In the genomic region with DNA sequence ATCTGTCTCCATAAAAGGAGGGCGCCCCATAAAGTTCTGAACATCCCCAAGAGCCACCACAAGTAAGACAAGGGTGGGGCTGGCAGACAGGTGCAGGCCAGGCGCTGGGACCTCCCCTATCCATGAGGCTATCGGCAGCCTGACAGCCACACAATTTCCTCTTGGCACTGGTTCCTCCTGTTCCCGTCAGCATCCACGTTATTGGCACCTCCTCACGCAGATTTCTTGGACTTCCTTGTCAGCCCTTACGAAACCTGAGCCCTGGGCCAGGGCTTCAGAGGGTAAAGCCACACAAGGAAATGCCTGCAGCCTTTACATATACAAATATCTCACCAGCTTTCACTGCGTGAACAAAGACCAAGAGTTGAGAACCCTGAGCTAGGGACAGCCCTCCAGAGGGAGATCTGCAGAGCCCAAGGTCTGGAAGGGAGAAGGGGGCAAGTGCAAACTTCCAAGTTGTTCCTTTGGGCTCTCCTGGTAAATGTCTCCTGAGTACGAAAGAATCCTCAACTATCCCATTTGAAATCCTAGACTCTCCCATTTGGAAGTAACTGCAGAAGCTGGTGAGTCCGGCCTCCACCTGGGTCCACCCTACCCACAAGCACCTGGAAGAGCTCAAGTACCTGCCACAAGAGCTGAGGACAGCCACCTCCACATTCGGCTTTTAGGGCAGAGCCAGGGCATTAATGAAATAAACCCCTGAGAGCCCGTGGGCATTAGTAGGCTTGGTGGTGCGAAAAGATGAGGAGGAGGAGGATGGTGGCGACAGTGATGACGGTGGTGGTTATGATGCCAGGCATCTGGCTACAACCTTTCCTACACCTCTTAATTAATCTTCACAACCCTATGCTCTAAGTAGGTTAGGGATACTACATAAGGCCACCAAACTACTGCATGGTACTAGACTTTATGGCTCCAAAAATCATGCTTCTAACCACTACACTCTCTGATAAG, we compare ENCODE assay signal across 8 cellular contexts. TPM values are rescaled to one million over a fixed set of nuclear protein-coding genes. Genes with fewer than 3 reads are reported as not detected.
A peak's percentile ranks its signal among the peaks of the same experiment; 100 is the strongest.
DNase-seq lines count a peak whose midpoint lies in the region; ATAC-seq, FAIRE-seq and TF ChIP-seq lines count a peak whose summit lies in the region.

No MANE protein-coding gene starts in this region.

- in situ Hi-C loops in HepG2 (cut with HindIII; ENCODE audit: extremely low pct_ligation_motif_present, low pct_unique_long_range_greater_than_20kb): no loop called here

- H3K27me3 Mint-ChIP-seq in activated CD8-positive, alpha-beta T cell treated with anti-CD3 and anti-CD28 coated beads for 36 hours: no peaks in the 10 kb centered on the region

- no peak overlapping the region for H2AFZ ChIP-seq in HepG2 (ENCODE audit: low read length)

- H4K20me1 ChIP-seq in HepG2 (ENCODE audit: insufficient read depth, low read length): no peaks in the 10 kb centered on the region

- H3K9me3 ChIP-seq in liver (ENCODE audit: control insufficient read depth in 4 of 4, low read length in 3 of 4) (no peaks in the 10 kb centered on the region), HepG2 (ENCODE audit: low read length) (no peaks in the 10 kb centered on the region), thymus (ENCODE audit: control insufficient read depth) (peaks cover 1% of the 10 kb centered on the region)

- no peak for TF ChIP-seq CTCF in liver (IDR thresholded peaks at IDR 0.05; ENCODE audit: low read depth, low read length, missing input control)
- no peak for TF ChIP-seq CTCF in HepG2 (CRISPR knock-in tag; IDR thresholded peaks at IDR 0.05)
- TF ChIP-seq CTCF in activated CD8-positive, alpha-beta T cell treated with anti-CD3 and anti-CD28 coated beads for 36 hours (IDR thresholded peaks at IDR 0.05): no peak

- no peaks in the 10 kb centered on the region for H3K36me3 Mint-ChIP-seq in activated CD8-positive, alpha-beta T cell treated with anti-CD3 and anti-CD28 coated beads for 36 hours (ENCODE audit: low read depth)

- CTCF ChIA-PET in HepG2 (lab: Yijun Ruan, JAX; ENCODE audit: low intra/inter-chr PET ratio, low total read pairs): no interaction called here
- CTCF ChIA-PET in activated CD8-positive, alpha-beta T cell treated with anti-CD3 and anti-CD28 coated beads for 36 hours (lab: Charles Lee): interaction anchor here (0.8 to 2.3 kb wide), 4 partner anchors 10 to 38 kb away, joined by 3 to 9 read pairs (median 3); no protein-coding TSS in a partner anchor

- no peak for FAIRE-seq in HepG2 (lab: Jason Lieb, UNC)

- H3K4me1 Mint-ChIP-seq in activated CD8-positive, alpha-beta T cell treated with anti-CD3 and anti-CD28 coated beads for 36 hours (ENCODE audit: low read depth): peaks cover 81% of the 10 kb centered on the region

- intact Hi-C loops in HepG2 (cut with micrococcal nuclease; ENCODE audit: unreplicated experiment): no loop called here
- intact Hi-C loops in activated CD8-positive, alpha-beta T cell treated with anti-CD3 and anti-CD28 coated beads for 36 hours (cut with micrococcal nuclease): loop anchor here (5.0 kb wide), 1 partner anchor 35 kb away; no protein-coding TSS in a partner anchor

- H3K79me2 ChIP-seq in HepG2 (ENCODE audit: insufficient read depth, low read length): no peaks in the 10 kb centered on the region

- H3K4me3 ChIP-seq in liver (ENCODE audit: low read depth in 1 of 3, low read length in 3 of 3) (no peak overlapping the region), HepG2 (replicated peaks in 1 of 3; ENCODE audit: insufficient read depth in 1 of 3, low read depth in 2 of 3, low read length in 3 of 3) (no peak overlapping the region), thymus (ENCODE audit: low read length) (peak overlapping the region; percentile 68)

- no TSS peak for BruUV-seq in HepG2 (replicated peaks; lab: Mats Ljungman, UMichigan)

- no peak for TF ChIP-seq EP300 in HepG2 (IDR thresholded peaks at IDR 0.05; ENCODE audit: low read depth in 2 of 2, low read length in 2 of 2)
- no peak for TF ChIP-seq EP300 in HepG2 (CRISPR knock-in tag; IDR thresholded peaks at IDR 0.05; ENCODE audit: borderline replicate concordance)

- H3K27ac ChIP-seq in liver (ENCODE audit: low read depth in 1 of 2, low read length in 2 of 2) (peak overlapping the region; percentile 11 to 32), HepG2 (ENCODE audit: extremely low read length, insufficient read depth, low read length) (no peak overlapping the region), thymus (ENCODE audit: low read depth) (peak overlapping the region; percentile 99)

- POLR2A ChIA-PET in HepG2 (lab: Yijun Ruan, JAX): no interaction called here
- POLR2A ChIA-PET in activated CD8-positive, alpha-beta T cell treated with anti-CD3 and anti-CD28 coated beads for 36 hours (lab: Charles Lee): interaction anchor here (0.9 to 2.7 kb wide), 9 partner anchors 9 to 363 kb away, joined by 3 to 8 read pairs (median 4); a partner anchor contains a TSS

- TF ChIP-seq RAD21 in liver (IDR thresholded peaks at IDR 0.05) (no peak), HepG2 (CRISPR knock-in tag; IDR thresholded peaks at IDR 0.05) (no peak)

- H3K9me3 Mint-ChIP-seq in activated CD8-positive, alpha-beta T cell treated with anti-CD3 and anti-CD28 coated beads for 36 hours: no peaks in the 10 kb centered on the region

- H3K4me2 ChIP-seq in HepG2 (ENCODE audit: low read depth, low read length): no peak overlapping the region

- H3K27me3 ChIP-seq in liver (ENCODE audit: control insufficient read depth in 4 of 4, insufficient read depth in 4 of 4, low read length in 3 of 4) (no peaks in the 10 kb centered on the region), HepG2 (ENCODE audit: control insufficient read depth in 1 of 2, insufficient read depth in 2 of 2, low read length in 2 of 2) (0 out of 5 replicates have a peak, but pooled peaks cover 0 to 2% of the 10 kb centered on the region in 2 experiments), thymus (ENCODE audit: control insufficient read depth, insufficient read depth) (no peaks in the 10 kb centered on the region)

- 64% methylated on average over 15 of the region's 15 CpGs for WGBS in liver
- 70% methylated on average over 13 of the region's 15 CpGs for WGBS in HepG2 (ENCODE audit: low lambda C conversion rate)
- 26% methylated on average over 15 of the region's 15 CpGs for WGBS in thymus

- TF ChIP-seq POLR2A in HepG2 (IDR thresholded peaks at IDR 0.05; ENCODE audit: insufficient read depth in 1 of 2, low read depth in 2 of 2, low read length in 2 of 2): no peak

- peaks cover 0 to 2% (median 0%) of the 10 kb centered on the region in 4 donors for H3K36me3 ChIP-seq in liver (ENCODE audit: control insufficient read depth in 4 of 4, insufficient read depth in 3 of 4, low read depth in 1 of 4, low read length in 3 of 4)
- no peaks in the 10 kb centered on the region for H3K36me3 ChIP-seq in HepG2 (replicated peaks in 1 of 2; ENCODE audit: control insufficient read depth in 1 of 2, insufficient read depth in 2 of 2, low read length in 2 of 2)
- peaks cover 5% of the 10 kb centered on the region for H3K36me3 ChIP-seq in thymus (ENCODE audit: control insufficient read depth, insufficient read depth)

- H3K27ac Mint-ChIP-seq in activated CD8-positive, alpha-beta T cell treated with anti-CD3 and anti-CD28 coated beads for 36 hours: peak overlapping the region; percentile 87

- H3K4me3 Mint-ChIP-seq in activated CD8-positive, alpha-beta T cell treated with anti-CD3 and anti-CD28 coated beads for 36 hours: peak overlapping the region; percentile 44

- peaks cover 2 to 35% (median 21%) of the 10 kb centered on the region in 4 donors for H3K4me1 ChIP-seq in liver (ENCODE audit: control insufficient read depth in 4 of 4, insufficient read depth in 4 of 4, low read length in 3 of 4)
- peaks cover 41% of the 10 kb centered on the region for H3K4me1 ChIP-seq in HepG2 (ENCODE audit: insufficient read depth, low read length)
- H3K4me1 ChIP-seq in thymus (ENCODE audit: control insufficient read depth, insufficient read depth, low read length): peaks cover 80% of the 10 kb centered on the region

- H3K9ac ChIP-seq in liver (ENCODE audit: low read depth in 1 of 2, low read length in 2 of 2) (no peak overlapping the region), HepG2 (ENCODE audit: insufficient read depth, low read depth, low read length) (no peak overlapping the region)

- ATAC-seq in HepG2 (no peak), HG03521 (IDR thresholded peaks at IDR 0.05; ENCODE audit: unreplicated experiment) (peak; percentile 20)
- no peak for ATAC-seq in activated CD8-positive, alpha-beta T cell treated with anti-CD3 and anti-CD28 coated beads for 36 hours

- DNase-seq in HepG2 (ENCODE audit: low spot score) (no peak), glomerular endothelial cell (ENCODE audit: extremely low read depth, low read depth, low spot score) (peak; percentile 58), NCI-H1930 (lab: John Stamatoyannopoulos, UW) (no peak), NCI-H748 (lab: John Stamatoyannopoulos, UW; ENCODE audit: unreplicated experiment) (no peak)
- peak; percentile 42 for DNase-seq in activated CD8-positive, alpha-beta T cell treated with anti-CD3 and anti-CD28 coated beads for 36 hours

RNA-seq across cellular contexts. Expression of a gene that starts 5.5 kb away (rescaled TPM):
- 1 to 10 TPM; 1.9 to 6.4 TPM for total RNA-seq in liver
- polyA plus RNA-seq in liver: 1 to 10 TPM in 1 of 2 donors, under 1 TPM in 1; 0.62 to 1.3 TPM
- total RNA-seq in HepG2 (2016; rRNA removed; fragmentation: Illumina TruSeq; extraction: Trizol): not detected in 2 replicates
- total RNA-seq in HepG2 (2016; cell fraction: cytosol; rRNA removed; fragmentation: Illumina TruSeq; extraction: Trizol; ENCODE audit: low read depth): not detected in 2 replicates
- not detected in 2 replicates for total RNA-seq in HepG2 (2016; cell fraction: insoluble cytoplasmic fraction; rRNA removed; fragmentation: Illumina TruSeq; extraction: Trizol)
- total RNA-seq in HepG2 (2016; cell fraction: membrane; rRNA removed; fragmentation: Illumina TruSeq; extraction: Trizol): not detected in 2 replicates
- not detected in 2 replicates for total RNA-seq in HepG2 (2016; cell fraction: nucleus; rRNA removed; fragmentation: Illumina TruSeq; extraction: Trizol)
- 0.03 TPM in 1 of 2 replicates, not detected in the other for polyA plus RNA-seq in HepG2 (2011; rRNA removed)
- 0.14 TPM in 1 of 2 replicates, not detected in the other for polyA plus RNA-seq in HepG2 (2011; cell fraction: cytosol; rRNA removed)
- not detected in 2 replicates for polyA plus RNA-seq in HepG2 (2011; cell fraction: nucleus; rRNA removed)
- polyA plus RNA-seq in HepG2 (2012): 0.05 TPM in 1 of 2 replicates, not detected in the other
- not detected in 2 replicates for polyA plus RNA-seq in HepG2 (2016; cell fraction: cytosol; fragmentation: Illumina TruSeq; extraction: Trizol; ENCODE audit: low read depth)
- polyA plus RNA-seq in HepG2 (2016; cell fraction: insoluble cytoplasmic fraction; fragmentation: Illumina TruSeq; extraction: Trizol; ENCODE audit: low read depth): not detected in 2 replicates
- polyA plus RNA-seq in HepG2 (2016; cell fraction: membrane; fragmentation: Illumina TruSeq; extraction: Trizol; ENCODE audit: low read depth): not detected in 2 replicates
- polyA plus RNA-seq in HepG2 (2016; cell fraction: nucleus; fragmentation: Illumina TruSeq; extraction: Trizol; ENCODE audit: insufficient read depth, low read depth): not detected in 2 replicates
- 9.2 TPM in 1 of 2 replicates, not detected in the other for polyA minus RNA-seq in HepG2 (2011; rRNA and poly(A)+ RNA removed; ENCODE audit: low replicate concordance)
- not detected in 2 replicates for polyA minus RNA-seq in HepG2 (2011; cell fraction: cytosol; rRNA and poly(A)+ RNA removed)
- 0.26 TPM in 1 of 2 replicates, not detected in the other for polyA minus RNA-seq in HepG2 (2011; cell fraction: nucleus; rRNA and poly(A)+ RNA removed)
- 10 to 100 TPM; 28.5 to 32.5 TPM for total RNA-seq in activated CD8-positive, alpha-beta T cell treated with anti-CD3 and anti-CD28 coated beads for 36 hours
- total RNA-seq in glomerular endothelial cell: 0.29 and 0.53 TPM in 2 replicates
- 23.9 TPM for polyA plus RNA-seq in thymus

Comparison
In these comparisons a context has a peak if more than half of its experiments do, and no peak if none do; other contexts are left out.
1. DNase-seq: peak in activated CD8-positive, alpha-beta T cell treated with anti-CD3 and anti-CD28 coated beads for 36 hours (single experiment) and glomerular endothelial cell (single experiment); none in HepG2 (single experiment), NCI-H1930 (0 of 2) and NCI-H748 (single experiment).